In genomic region chr16:30367349-30368009, GRCh38 we compare ENCODE assay signal across 7 cellular contexts. TPM values are rescaled to one million over a fixed set of nuclear protein-coding genes. Genes with fewer than 3 reads are reported as not detected.
DNase-seq lines count a peak whose midpoint lies in the region; ATAC-seq and TF ChIP-seq lines count a peak whose summit lies in the region.
"Had no signal": no experiment of that assay in that cellular context is flagged by ENCODE, and none has a peak within 500 bp of the region (broad histone marks: within the 10 kb centered on the region; RNA-seq: fewer than 3 reads in every experiment).

No MANE protein-coding gene starts in this region.

- H3K4me3 ChIP-seq in dorsolateral prefrontal cortex (peak overlapping the region; percentile 52 to 98 (median 90)), rectal smooth muscle tissue (ENCODE audit: low read length) (peak overlapping the region; percentile 90)

- no peaks in the 10 kb centered on the region for H3K27me3 ChIP-seq in dorsolateral prefrontal cortex
- H3K27me3 ChIP-seq in rectal smooth muscle tissue (ENCODE audit: control insufficient read depth, insufficient read depth, low read length), result no peaks in the 10 kb centered on the region

- ATAC-seq in HG03175 (IDR thresholded peaks at IDR 0.05; ENCODE audit: unreplicated experiment) (no peak), GM19351 (IDR thresholded peaks at IDR 0.05; ENCODE audit: unreplicated experiment) (no peak)

- intact Hi-C loops in dorsolateral prefrontal cortex (cut with DNase I), result loop anchor here in 1 of 2 donors (5.0 to 10.0 kb wide), 2 partner anchors 40 to 273 kb away; partner anchors contain the start of genes TBX6, YPEL3 and ZNF771

- peak overlapping the region; percentile 71 for H3K27ac ChIP-seq in KOPT-K1 (ENCODE audit: low read depth, low read length, poor library complexity, severe bottlenecking)
- H3K27ac ChIP-seq in dorsolateral prefrontal cortex, result peak overlapping the region in 35 of 59 donors; percentile 15 to 100 (median 84)
- H3K27ac ChIP-seq in rectal smooth muscle tissue (ENCODE audit: low read depth, low read length), result no peak overlapping the region

- DNase-seq in dorsolateral prefrontal cortex (no peak), GM03348 (ENCODE audit: low spot score) (no peak)
- DNase-seq: stimulated activated CD4-positive, alpha-beta T cell treated with anti-CD3 and anti-CD28 coated beads, Interleukin-12 subunit alpha, Interleukin-12 subunit beta, amount 100 ng/mL, for 4 hours had no signal

- peaks cover 9% of the 10 kb centered on the region for H3K4me1 ChIP-seq in rectal smooth muscle tissue (ENCODE audit: control insufficient read depth, insufficient read depth, low read length)

- H3K36me3 ChIP-seq in KOPT-K1 (ENCODE audit: insufficient read depth, low read length), result peaks cover 49% of the 10 kb centered on the region
- peaks cover 6% of the 10 kb centered on the region for H3K36me3 ChIP-seq in rectal smooth muscle tissue (ENCODE audit: control insufficient read depth, insufficient read depth, low read length)

- no peak overlapping the region for H3K9ac ChIP-seq in rectal smooth muscle tissue (ENCODE audit: low read length)

- TF ChIP-seq CTCF in dorsolateral prefrontal cortex (IDR thresholded peaks at IDR 0.05 in 54 of 56, conservative IDR thresholded peaks at IDR 0.05 in 2 of 56; ENCODE audit: low read depth in 1 of 56, partially characterized antibody in 56 of 56), result no peak

- no peaks in the 10 kb centered on the region for H3K9me3 ChIP-seq in KOPT-K1 (ENCODE audit: insufficient read depth, low read length, poor library complexity, severe bottlenecking)

RNA-seq across cellular contexts. Expression of gene TBC1D10B, which starts 2.8 kb away (rescaled TPM):
- total RNA-seq in dorsolateral prefrontal cortex, result 10 to 100 TPM; 50.3 to 87.6 (median 67.1) TPM

RNA-seq across cellular contexts. Expression of gene MYL11, which starts 7.1 kb away (rescaled TPM):
- 1 to 10 TPM in 12 of 120 experiments, under 1 TPM in 1, not detected in 107; 0.95 to 3.8 (median 2.0) TPM for total RNA-seq in dorsolateral prefrontal cortex

RNA-seq across cellular contexts. Expression of gene CD2BP2, which starts 12.4 kb away (rescaled TPM):
- total RNA-seq in dorsolateral prefrontal cortex, result 10 to 100 TPM; 45.0 to 76.5 (median 59.2) TPM

RNA-seq across cellular contexts. Expression of gene SEPTIN1, which starts 14.9 kb away (rescaled TPM):
- total RNA-seq in dorsolateral prefrontal cortex, result 1 to 10 TPM; 1.6 to 8.3 (median 4.0) TPM

RNA-seq across cellular contexts. Expression of gene ZNF48, which starts 27.7 kb away (rescaled TPM):
- 10 to 100 TPM; 10.1 to 24.9 (median 16.6) TPM for total RNA-seq in dorsolateral prefrontal cortex
